9 cellular contexts compared by ENCODE assay signal in the genomic region with DNA sequence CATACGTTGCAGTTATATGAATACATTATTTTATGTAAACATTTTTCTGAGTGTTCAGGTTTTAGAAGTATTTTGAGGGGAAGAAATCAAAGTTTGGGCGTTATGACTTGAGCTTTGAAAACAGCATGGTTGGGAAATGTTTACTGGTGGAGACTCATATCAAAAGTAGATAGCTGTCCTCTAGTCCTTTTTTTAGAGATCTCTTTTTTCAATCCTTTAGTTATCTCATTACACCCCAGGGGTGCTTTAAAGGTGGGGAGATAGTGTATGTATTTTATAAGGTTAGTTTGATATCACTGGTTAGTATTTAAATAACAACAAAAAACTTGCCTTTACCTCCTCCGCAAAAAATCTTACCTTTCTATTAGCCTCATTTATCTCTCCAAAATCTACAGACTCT. TPM values are rescaled to one million over a fixed set of nuclear protein-coding genes. Genes with fewer than 3 reads are reported as not detected.
A peak's percentile ranks its signal among the peaks of the same experiment; 100 is the strongest.
DNase-seq lines count a peak whose midpoint lies in the region; ATAC-seq, FAIRE-seq and TF ChIP-seq lines count a peak whose summit lies in the region.
"Had no signal": no experiment of that assay in that cellular context is flagged by ENCODE, and none has a peak within 500 bp of the region (broad histone marks: within the 10 kb centered on the region; RNA-seq: fewer than 3 reads in every experiment).

No MANE protein-coding gene starts in this region.

- H3K4me3 ChIP-seq in ACC112 (ENCODE audit: low read depth, low read length) (peak overlapping the region; percentile 92), GM12878 (peak overlapping the region; percentile 91), muscle layer of duodenum (ENCODE audit: low read depth in 1 of 2, low read length in 2 of 2) (peak overlapping the region; percentile 87 to 95)

- ATAC-seq in HG02885 (IDR thresholded peaks at IDR 0.05; ENCODE audit: poor library complexity, unreplicated experiment) = peak; percentile 7
- no peak for ATAC-seq in GM12878
- no peak for ATAC-seq in HG02623 (IDR thresholded peaks at IDR 0.05; ENCODE audit: unreplicated experiment)

- H3K36me3 ChIP-seq in ACC112 (ENCODE audit: insufficient read depth, low read length) = no peaks in the 10 kb centered on the region; the same call in 1 of the 2 replicates
- H3K36me3 ChIP-seq in GM12878 (ENCODE audit: control insufficient read depth in 2 of 2, insufficient read depth in 2 of 2, low read length in 1 of 2) = peaks cover 0 to 6% of the 10 kb centered on the region in 2 experiments; a peak in 1 of 4 replicates
- peaks cover 0 to 13% of the 10 kb centered on the region in 2 donors for H3K36me3 ChIP-seq in muscle layer of duodenum (ENCODE audit: control insufficient read depth in 1 of 2, insufficient read depth in 2 of 2, low read length in 2 of 2)

- POLR2A ChIA-PET in GM12878 (lab: Charles Lee) = interaction anchor here (0.7 to 10.2 kb wide), 6 partner anchors 8 to 69 kb away, joined by 3 to 215 read pairs (median 4); a partner anchor contains a TSS

- no TSS peak for BruUV-seq in GM12878 (replicated peaks; lab: Mats Ljungman, UMichigan)

- no peak for FAIRE-seq in GM12878 (lab: Jason Lieb, UNC)

- intact Hi-C loops in GM12878 (cut with micrococcal nuclease; ENCODE audit: unreplicated experiment) = loop anchor here (5.0 to 10.0 kb wide), 4 partner anchors 263 to 1060 kb away; a partner anchor contains a TSS

- H3K4me1 ChIP-seq in ACC112 (ENCODE audit: control insufficient read depth, insufficient read depth, low read length, unreplicated experiment) = peaks cover 42% of the 10 kb centered on the region
- H3K4me1 ChIP-seq in GM12878 (ENCODE audit: control insufficient read depth, insufficient read depth, low read length) = peaks cover 6% of the 10 kb centered on the region; the same call in 1 of the 2 replicates
- peaks cover 23 to 42% of the 10 kb centered on the region in 2 donors for H3K4me1 ChIP-seq in muscle layer of duodenum (ENCODE audit: control insufficient read depth in 1 of 2, insufficient read depth in 2 of 2, low read length in 2 of 2)

- in situ Hi-C loops in GM12878 (cut with MboI) = no loop called here

- no peak overlapping the region for H3K27ac ChIP-seq in ACC112 (ENCODE audit: low read depth, low read length)
- peak overlapping the region; percentile 99 for H3K27ac ChIP-seq in GM12878 (ENCODE audit: control insufficient read depth, insufficient read depth)
- H3K27ac ChIP-seq in muscle layer of duodenum (ENCODE audit: low read length) = peak overlapping the region; percentile 99

- 0% methylated on average over 3 of the region's 3 CpGs for WGBS in GM12878 (ENCODE audit: insufficient coverage, insufficient replicate concordance, low lambda C conversion rate, missing lambda C conversion rate)

- H2AFZ ChIP-seq in ACC112 (ENCODE audit: low read length, unreplicated experiment) (no peak overlapping the region), GM12878 (ENCODE audit: control insufficient read depth, low read depth, low read length) (no peak overlapping the region)

- no peak for TF ChIP-seq POLR2A in GM12878 (IDR thresholded peaks at IDR 0.05; ENCODE audit: low read depth, low read length)

- no peak for TF ChIP-seq CTCF in GM12878 (IDR thresholded peaks at IDR 0.05 in 2 of 3, conservative IDR thresholded peaks at IDR 0.05 in 1 of 3; ENCODE audit: control insufficient read depth in 2 of 3, extremely low read depth in 1 of 3, insufficient read depth in 1 of 3, low read depth in 3 of 3, low read length in 3 of 3)

- SMC1A ChIA-PET in GM12878 (lab: Charles Lee; ENCODE audit: uncharacterized antibody, unreplicated experiment) = interaction anchor here (0.8 to 7.7 kb wide), 15 partner anchors 9 to 213 kb away, joined by 3 to 112 read pairs (median 5); a partner anchor contains a TSS

- H3K4me2 ChIP-seq in GM12878 (ENCODE audit: control insufficient read depth, insufficient read depth) = peak overlapping the region; percentile 72

- H3K79me2 ChIP-seq in ACC112 (ENCODE audit: control insufficient read depth, insufficient read depth, low read length, unreplicated experiment) (peaks cover 67% of the 10 kb centered on the region), GM12878 (ENCODE audit: control insufficient read depth, insufficient read depth, low read length) (peaks cover 80% of the 10 kb centered on the region)

- RAD21 ChIA-PET in GM12878 (lab: Charles Lee; ENCODE audit: unreplicated experiment) = interaction anchor here (1.0 to 6.0 kb wide), 6 partner anchors 12 to 190 kb away, joined by 3 to 153 read pairs (median 6); a partner anchor contains a TSS

- TF ChIP-seq EP300 in GM12878 (IDR thresholded peaks at IDR 0.05; ENCODE audit: borderline replicate concordance in 1 of 2, control insufficient read depth in 1 of 2, low read depth in 2 of 2, low read length in 2 of 2) = no peak

- TF ChIP-seq RAD21 in GM12878 (IDR thresholded peaks at IDR 0.05; ENCODE audit: insufficient read depth, low read depth, low read length) = no peak

- H4K20me1 ChIP-seq in GM12878 (ENCODE audit: control insufficient read depth, insufficient read depth) = no peaks in the 10 kb centered on the region; the same call in 1 of the 2 replicates

- H3K27me3 ChIP-seq in ACC112 (ENCODE audit: insufficient read depth, low read length) (no peaks in the 10 kb centered on the region), GM12878 (replicated peaks in 1 of 2; ENCODE audit: control insufficient read depth in 2 of 2, insufficient read depth in 2 of 2, low read length in 1 of 2) (no peaks in the 10 kb centered on the region), muscle layer of duodenum (ENCODE audit: low read depth, low read length) (no peaks in the 10 kb centered on the region)

- H3K9ac ChIP-seq in GM12878 (ENCODE audit: control insufficient read depth, insufficient read depth, low read length) = peak overlapping the region; percentile 97

- no peak for DNase-seq in GM12878 (ENCODE audit: low read depth, low spot score)
- no peak for DNase-seq in cerebellar nuclear complex (lab: John Stamatoyannopoulos, UW)
- DNase-seq in T-helper 9 cell = no peak
- no peak for DNase-seq in SK-N-DZ (ENCODE audit: low spot score)
- DNase-seq: NCI-H2081 treated with DMSO at 0.1 percent for 48 hours had no signal

- CTCF ChIA-PET in GM12878 (lab: Yijun Ruan, JAX) = interaction anchor here (1.0 to 6.8 kb wide), 12 partner anchors 10 to 83 kb away, joined by 3 to 24 read pairs (median 4); a partner anchor contains a TSS

- H3K9me3 ChIP-seq in GM12878 (replicated peaks; ENCODE audit: control insufficient read depth, insufficient read depth, low read length) (no peaks in the 10 kb centered on the region), muscle layer of duodenum (ENCODE audit: control insufficient read depth in 1 of 2, low read length in 2 of 2) (no peaks in the 10 kb centered on the region)

TF ChIP-seq in GM12878, 131 proteins besides CTCF, POLR2A, EP300 and RAD21:
- TF ChIP-seq RELA (IDR thresholded peaks at IDR 0.05; ENCODE audit: borderline replicate concordance, partially characterized antibody) (no peak), JUNB (IDR thresholded peaks at IDR 0.05) (peak; percentile 61; the same call in 1 of the 2 replicates), HDAC6 (IDR thresholded peaks at IDR 0.05; ENCODE audit: unreplicated experiment) (no peak), CEBPB (IDR thresholded peaks at IDR 0.05; ENCODE audit: borderline replicate concordance in 1 of 2, low read depth in 2 of 2, low read length in 2 of 2) (no peak), SIN3A (IDR thresholded peaks at IDR 0.05; ENCODE audit: low read depth, low read length) (no peak)
- TF ChIP-seq, protein P1, sequence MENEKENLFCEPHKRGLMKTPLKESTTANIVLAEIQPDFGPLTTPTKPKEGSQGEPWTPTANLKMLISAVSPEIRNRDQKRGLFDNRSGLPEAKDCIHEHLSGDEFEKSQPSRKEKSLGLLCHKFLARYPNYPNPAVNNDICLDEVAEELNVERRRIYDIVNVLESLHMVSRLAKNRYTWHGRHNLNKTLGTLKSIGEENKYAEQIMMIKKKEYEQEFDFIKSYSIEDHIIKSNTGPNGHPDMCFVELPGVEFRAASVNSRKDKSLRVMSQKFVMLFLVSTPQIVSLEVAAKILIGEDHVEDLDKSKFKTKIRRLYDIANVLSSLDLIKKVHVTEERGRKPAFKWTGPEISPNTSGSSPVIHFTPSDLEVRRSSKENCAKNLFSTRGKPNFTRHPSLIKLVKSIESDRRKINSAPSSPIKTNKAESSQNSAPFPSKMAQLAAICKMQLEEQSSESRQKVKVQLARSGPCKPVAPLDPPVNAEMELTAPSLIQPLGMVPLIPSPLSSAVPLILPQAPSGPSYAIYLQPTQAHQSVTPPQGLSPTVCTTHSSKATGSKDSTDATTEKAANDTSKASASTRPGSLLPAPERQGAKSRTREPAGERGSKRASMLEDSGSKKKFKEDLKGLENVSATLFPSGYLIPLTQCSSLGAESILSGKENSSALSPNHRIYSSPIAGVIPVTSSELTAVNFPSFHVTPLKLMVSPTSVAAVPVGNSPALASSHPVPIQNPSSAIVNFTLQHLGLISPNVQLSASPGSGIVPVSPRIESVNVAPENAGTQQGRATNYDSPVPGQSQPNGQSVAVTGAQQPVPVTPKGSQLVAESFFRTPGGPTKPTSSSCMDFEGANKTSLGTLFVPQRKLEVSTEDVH (IDR thresholded peaks at IDR 0.05; ENCODE audit: low read depth, partially characterized antibody) = no peak

RNA-seq across cellular contexts. Expression of a gene that starts 2.3 kb away (rescaled TPM):
- 798 and 844 TPM in 2 replicates for total RNA-seq in GM12878 (2013; cell fraction: nucleolus; rRNA removed)
- total RNA-seq in GM12878 (2014; rRNA removed) (98.2 and 109 TPM in 2 replicates), GM12878 (2014; rRNA removed; fragmentation: Illumina TruSeq; extraction: Trizol) (96.3 and 108 TPM in 2 replicates), GM12878 (2021) (62.6 and 79.0 TPM in 2 replicates)
- 58.8 TPM for polyA plus RNA-seq in GM12878 (2011; ENCODE audit: low read depth)
- polyA plus RNA-seq in GM12878 (2011; rRNA removed) (191 and 269 TPM in 2 replicates), GM12878 (2014; fragmentation: Illumina TruSeq; extraction: Trizol) (102 and 133 TPM in 2 replicates), GM12878 (2014; fragmentation: Nextera tagmentation; extraction: Ambion mirVana) (10 to 100 TPM; 24.3 to 28.4 TPM), GM12878 (2014; rRNA removed) (58.0 and 65.0 TPM in 2 replicates), GM12878 (2016; fragmentation: Nextera tagmentation; extraction: Ambion mirVana) (10 to 100 TPM; 49.0 to 52.9 TPM)
- 50.8 and 53.1 TPM in 2 replicates for polyA plus RNA-seq in GM12878 (2011; cell fraction: cytosol; rRNA removed)
- 502 and 620 TPM in 2 replicates for polyA plus RNA-seq in GM12878 (2011; cell fraction: nucleus; rRNA removed)
- 65.8 and 69.4 TPM in 2 replicates for polyA plus RNA-seq in GM12878 (2012)
- 190 and 273 TPM in 2 replicates for polyA minus RNA-seq in GM12878 (2011; rRNA and poly(A)+ RNA removed)
- 25.3 and 38.2 TPM in 2 replicates for polyA minus RNA-seq in GM12878 (2011; cell fraction: cytosol; rRNA and poly(A)+ RNA removed)
- 392 and 529 TPM in 2 replicates for polyA minus RNA-seq in GM12878 (2011; cell fraction: nucleus; rRNA and poly(A)+ RNA removed)
- 43.8 and 80.3 TPM in 2 replicates for polyA plus RNA-seq in SK-N-DZ (2014; cell fraction: cytosol; rRNA removed)
- polyA plus RNA-seq in SK-N-DZ (2014; cell fraction: nucleus; rRNA removed) = 329 and 349 TPM in 2 replicates
